ENCODE assay signal across 8 cellular contexts in the genomic region with DNA sequence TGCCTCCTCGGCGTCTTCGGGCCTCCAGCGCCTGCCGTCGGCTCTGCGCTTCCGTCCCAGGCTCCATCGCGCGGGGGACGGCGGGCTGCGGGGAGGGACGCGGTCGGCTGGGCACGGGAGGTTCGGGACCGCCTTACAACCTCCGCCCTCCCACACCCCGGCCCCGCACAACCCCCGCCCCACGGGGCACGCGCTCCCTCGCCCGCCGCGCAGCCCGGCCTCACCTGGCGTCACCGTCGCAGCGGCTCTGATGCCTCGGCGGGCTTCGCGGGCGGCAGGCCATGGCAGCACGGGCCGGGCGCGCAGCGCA. TPM values are rescaled to one million over a fixed set of nuclear protein-coding genes. Genes with fewer than 3 reads are reported as not detected.
A peak's percentile ranks its signal among the peaks of the same experiment; 100 is the strongest.
DNase-seq lines count a peak whose midpoint lies in the region; ATAC-seq, FAIRE-seq and TF ChIP-seq lines count a peak whose summit lies in the region.

No MANE protein-coding gene starts in this region.

- H3K9ac ChIP-seq in astrocyte (ENCODE audit: low read length) = peak overlapping the region; percentile 90
- peak overlapping the region; percentile 98 for H3K9ac ChIP-seq in HepG2 (ENCODE audit: insufficient read depth, low read depth, low read length)

- ATAC-seq in HG03103 (IDR thresholded peaks at IDR 0.05; ENCODE audit: low read depth, unreplicated experiment) = peak; percentile 11
- ATAC-seq in HepG2 = no peak; the same call in 1 of the 3 replicates

- H3K4me3 ChIP-seq in GM08714 (ENCODE audit: low read length) = peak overlapping the region; percentile 78
- peak overlapping the region; percentile 85 for H3K4me3 ChIP-seq in astrocyte (ENCODE audit: insufficient read depth, low read depth, low read length)
- peak overlapping the region; percentile 87 to 95 (median 91) for H3K4me3 ChIP-seq in HepG2 (replicated peaks in 1 of 3; ENCODE audit: insufficient read depth in 1 of 3, low read depth in 2 of 3, low read length in 3 of 3)
- H3K4me3 ChIP-seq in urinary bladder (ENCODE audit: low read depth, low read length) = peak overlapping the region; percentile 94

- no peak for DNase-seq in astrocyte (ENCODE audit: low read depth)
- no peak for DNase-seq in HepG2 (ENCODE audit: low spot score)
- no peak for DNase-seq in HCEC 1CT
- no peak for DNase-seq in NCI-H2196 treated with DMSO at 0.1 percent for 48 hours (lab: John Stamatoyannopoulos, UW; ENCODE audit: unreplicated experiment)
- no peak for DNase-seq in NCI-H1092 treated with DMSO at 0.1 percent for 48 hours (lab: John Stamatoyannopoulos, UW)

- H3K4me1 ChIP-seq in astrocyte (ENCODE audit: insufficient read depth, low read length) (peaks cover 6% of the 10 kb centered on the region), HepG2 (ENCODE audit: insufficient read depth, low read length) (peaks cover 59% of the 10 kb centered on the region), urinary bladder (ENCODE audit: insufficient read depth) (no peaks in the 10 kb centered on the region)

- TF ChIP-seq EP300 in HepG2 (IDR thresholded peaks at IDR 0.05; ENCODE audit: low read depth in 2 of 2, low read length in 2 of 2) (no peak), HepG2 (CRISPR knock-in tag; IDR thresholded peaks at IDR 0.05; ENCODE audit: borderline replicate concordance) (no peak)

- peak overlapping the region; percentile 95 for H3K27ac ChIP-seq in astrocyte (ENCODE audit: low read depth, low read length)
- peak overlapping the region; percentile 99 for H3K27ac ChIP-seq in HepG2 (ENCODE audit: extremely low read length, insufficient read depth, low read length)
- H3K27ac ChIP-seq in urinary bladder (ENCODE audit: low read depth) = peak overlapping the region; percentile 95

- FAIRE-seq in astrocyte (lab: Jason Lieb, UNC) (no peak), HepG2 (lab: Jason Lieb, UNC) (no peak)

- H2AFZ ChIP-seq in astrocyte (ENCODE audit: low read depth, low read length) (peak overlapping the region; percentile 39), HepG2 (ENCODE audit: low read length) (no peak overlapping the region)

- H3K4me1 Mint-ChIP-seq in astrocyte (ENCODE audit: low read depth, unreplicated experiment) = peaks cover 17% of the 10 kb centered on the region

- WGBS in HepG2 (ENCODE audit: low lambda C conversion rate) = no CpG with 5 or more reads among the region's 46 CpGs
- under 1% methylated on average over 46 of the region's 46 CpGs for WGBS in urinary bladder

- TF ChIP-seq POLR2A in HepG2 (IDR thresholded peaks at IDR 0.05; ENCODE audit: insufficient read depth in 1 of 2, low read depth in 2 of 2, low read length in 2 of 2) = no peak

- H3K79me2 ChIP-seq in astrocyte (ENCODE audit: insufficient read depth, low read length) = peaks cover 58% of the 10 kb centered on the region
- H3K79me2 ChIP-seq in HepG2 (ENCODE audit: insufficient read depth, low read length) = peaks cover 57% of the 10 kb centered on the region

- H3K27me3 ChIP-seq in astrocyte (ENCODE audit: insufficient read depth, low read length) (no peaks in the 10 kb centered on the region), HepG2 (ENCODE audit: control insufficient read depth in 1 of 2, insufficient read depth in 2 of 2, low read length in 2 of 2) (no peaks in the 10 kb centered on the region)

- no peak for TF ChIP-seq CTCF in astrocyte (IDR thresholded peaks at IDR 0.05; ENCODE audit: insufficient read depth, low read depth, low read length)
- TF ChIP-seq CTCF in HepG2 (CRISPR knock-in tag; IDR thresholded peaks at IDR 0.05) = no peak

- no peaks in the 10 kb centered on the region for H3K27me3 Mint-ChIP-seq in astrocyte (ENCODE audit: low read depth, unreplicated experiment)

- peaks cover 9% of the 10 kb centered on the region for H3K36me3 Mint-ChIP-seq in astrocyte (ENCODE audit: low read depth, unreplicated experiment)

- H3K27ac Mint-ChIP-seq in astrocyte (ENCODE audit: unreplicated experiment) = no peak overlapping the region

- intact Hi-C loops in HepG2 (cut with micrococcal nuclease; ENCODE audit: unreplicated experiment) = no loop called here

- no TSS peak for BruUV-seq in HepG2 (replicated peaks; lab: Mats Ljungman, UMichigan)

- peaks cover 38% of the 10 kb centered on the region for H4K20me1 ChIP-seq in astrocyte (ENCODE audit: insufficient read depth, low read length)
- peaks cover 6% of the 10 kb centered on the region; the same call in 1 of the 2 replicates for H4K20me1 ChIP-seq in HepG2 (ENCODE audit: insufficient read depth, low read length)

- POLR2A ChIA-PET in HepG2 (lab: Yijun Ruan, JAX) = interaction anchor here (0.8 to 1.7 kb wide), 5 partner anchors 10 to 152 kb away, joined by 4 to 31 read pairs (median 4); partner anchors contain the start of genes TACC3 and TMEM129

- H3K9me3 ChIP-seq in astrocyte (ENCODE audit: insufficient read depth, low read depth, low read length) (no peaks in the 10 kb centered on the region), HepG2 (ENCODE audit: low read length) (no peaks in the 10 kb centered on the region)

- H3K36me3 ChIP-seq in astrocyte (ENCODE audit: insufficient read depth, low read length) (peaks cover 2% of the 10 kb centered on the region), HepG2 (replicated peaks in 1 of 2; ENCODE audit: control insufficient read depth in 1 of 2, insufficient read depth in 2 of 2, low read length in 2 of 2) (no peaks in the 10 kb centered on the region; a peak in 1 of 5 replicates), urinary bladder (ENCODE audit: insufficient read depth) (no peaks in the 10 kb centered on the region)

- TF ChIP-seq RAD21 in HepG2 (CRISPR knock-in tag; IDR thresholded peaks at IDR 0.05) = no peak

- H3K4me2 ChIP-seq in astrocyte (ENCODE audit: low read length) (peak overlapping the region; percentile 97), HepG2 (ENCODE audit: low read depth, low read length) (peak overlapping the region; percentile 99)

- CTCF ChIA-PET in HepG2 (lab: Yijun Ruan, JAX; ENCODE audit: low intra/inter-chr PET ratio, low total read pairs) = interaction anchor here (1.6 kb wide), 1 partner anchor 19 kb away, joined by 3 read pairs; no protein-coding TSS in a partner anchor

- no peak overlapping the region for H3K4me3 Mint-ChIP-seq in astrocyte (ENCODE audit: unreplicated experiment)

- in situ Hi-C loops in HepG2 (cut with HindIII; ENCODE audit: extremely low pct_ligation_motif_present, low pct_unique_long_range_greater_than_20kb) = no loop called here

- H3K9me3 Mint-ChIP-seq in astrocyte (ENCODE audit: unreplicated experiment) = no peaks in the 10 kb centered on the region

RNA-seq across cellular contexts. Expression of gene SLBP, which starts 0.3 kb away (rescaled TPM):
- 44.5 and 45.1 TPM in 2 replicates for total RNA-seq in astrocyte
- total RNA-seq in HepG2 (2016; rRNA removed; fragmentation: Illumina TruSeq; extraction: Trizol) = 104 and 131 TPM in 2 replicates
- 19.5 and 20.5 TPM in 2 replicates for total RNA-seq in HepG2 (2016; cell fraction: cytosol; rRNA removed; fragmentation: Illumina TruSeq; extraction: Trizol; ENCODE audit: low read depth)
- 103 and 128 TPM in 2 replicates for total RNA-seq in HepG2 (2016; cell fraction: insoluble cytoplasmic fraction; rRNA removed; fragmentation: Illumina TruSeq; extraction: Trizol)
- total RNA-seq in HepG2 (2016; cell fraction: membrane; rRNA removed; fragmentation: Illumina TruSeq; extraction: Trizol) = 43.3 and 44.2 TPM in 2 replicates
- 39.3 and 41.5 TPM in 2 replicates for total RNA-seq in HepG2 (2016; cell fraction: nucleus; rRNA removed; fragmentation: Illumina TruSeq; extraction: Trizol)
- 29.8 and 43.9 TPM in 2 replicates for polyA plus RNA-seq in HepG2 (2011; rRNA removed)
- polyA plus RNA-seq in HepG2 (2011; cell fraction: cytosol; rRNA removed) = 22.0 and 30.6 TPM in 2 replicates
- polyA plus RNA-seq in HepG2 (2011; cell fraction: nucleus; rRNA removed) = 12.8 and 13.8 TPM in 2 replicates
- polyA plus RNA-seq in HepG2 (2012) = 30.0 and 43.7 TPM in 2 replicates
- polyA plus RNA-seq in HepG2 (2016; cell fraction: cytosol; fragmentation: Illumina TruSeq; extraction: Trizol; ENCODE audit: low read depth) = 10.3 and 11.7 TPM in 2 replicates
- 140 and 142 TPM in 2 replicates for polyA plus RNA-seq in HepG2 (2016; cell fraction: insoluble cytoplasmic fraction; fragmentation: Illumina TruSeq; extraction: Trizol; ENCODE audit: low read depth)
- 24.5 and 24.6 TPM in 2 replicates for polyA plus RNA-seq in HepG2 (2016; cell fraction: membrane; fragmentation: Illumina TruSeq; extraction: Trizol; ENCODE audit: low read depth)
- 69.4 and 73.3 TPM in 2 replicates for polyA plus RNA-seq in HepG2 (2016; cell fraction: nucleus; fragmentation: Illumina TruSeq; extraction: Trizol; ENCODE audit: insufficient read depth, low read depth)
- 12.5 and 24.7 TPM in 2 replicates for polyA minus RNA-seq in HepG2 (2011; rRNA and poly(A)+ RNA removed; ENCODE audit: low replicate concordance)
- 19.7 and 22.7 TPM in 2 replicates for polyA minus RNA-seq in HepG2 (2011; cell fraction: cytosol; rRNA and poly(A)+ RNA removed)
- polyA minus RNA-seq in HepG2 (2011; cell fraction: nucleus; rRNA and poly(A)+ RNA removed) = 10.8 and 13.7 TPM in 2 replicates
- 32.3 TPM for total RNA-seq in urinary bladder
- 41.0 TPM for polyA plus RNA-seq in urinary bladder

RNA-seq across cellular contexts. Expression of gene TMEM129, which starts 9.3 kb away (rescaled TPM):
- total RNA-seq in astrocyte (26.8 and 29.3 TPM in 2 replicates), HepG2 (2016; rRNA removed; fragmentation: Illumina TruSeq; extraction: Trizol) (15.5 and 25.8 TPM in 2 replicates), urinary bladder (18.5 TPM)
- 9.2 and 12.7 TPM in 2 replicates for total RNA-seq in HepG2 (2016; cell fraction: cytosol; rRNA removed; fragmentation: Illumina TruSeq; extraction: Trizol; ENCODE audit: low read depth)
- total RNA-seq in HepG2 (2016; cell fraction: insoluble cytoplasmic fraction; rRNA removed; fragmentation: Illumina TruSeq; extraction: Trizol) = 14.4 and 26.2 TPM in 2 replicates
- total RNA-seq in HepG2 (2016; cell fraction: membrane; rRNA removed; fragmentation: Illumina TruSeq; extraction: Trizol) = 28.5 and 34.5 TPM in 2 replicates
- 20.4 and 23.0 TPM in 2 replicates for total RNA-seq in HepG2 (2016; cell fraction: nucleus; rRNA removed; fragmentation: Illumina TruSeq; extraction: Trizol)
- polyA plus RNA-seq in HepG2 (2011; rRNA removed) (19.0 and 36.1 TPM in 2 replicates), urinary bladder (64.8 TPM)
- polyA plus RNA-seq in HepG2 (2011; cell fraction: cytosol; rRNA removed) = 18.9 and 32.3 TPM in 2 replicates
- 79.1 and 84.6 TPM in 2 replicates for polyA plus RNA-seq in HepG2 (2011; cell fraction: nucleus; rRNA removed)
- 16.1 and 20.7 TPM in 2 replicates for polyA plus RNA-seq in HepG2 (2012)
- polyA plus RNA-seq in HepG2 (2016; cell fraction: cytosol; fragmentation: Illumina TruSeq; extraction: Trizol; ENCODE audit: low read depth) = 9.4 and 10.4 TPM in 2 replicates
- 14.1 and 16.2 TPM in 2 replicates for polyA plus RNA-seq in HepG2 (2016; cell fraction: insoluble cytoplasmic fraction; fragmentation: Illumina TruSeq; extraction: Trizol; ENCODE audit: low read depth)
- polyA plus RNA-seq in HepG2 (2016; cell fraction: membrane; fragmentation: Illumina TruSeq; extraction: Trizol; ENCODE audit: low read depth) = 21.6 and 23.3 TPM in 2 replicates
- polyA plus RNA-seq in HepG2 (2016; cell fraction: nucleus; fragmentation: Illumina TruSeq; extraction: Trizol; ENCODE audit: insufficient read depth, low read depth) = 36.1 and 41.5 TPM in 2 replicates
- 7.1 and 61.3 TPM in 2 replicates for polyA minus RNA-seq in HepG2 (2011; rRNA and poly(A)+ RNA removed; ENCODE audit: low replicate concordance)
- 18.8 and 21.5 TPM in 2 replicates for polyA minus RNA-seq in HepG2 (2011; cell fraction: cytosol; rRNA and poly(A)+ RNA removed)
- polyA minus RNA-seq in HepG2 (2011; cell fraction: nucleus; rRNA and poly(A)+ RNA removed) = 6.4 and 8.5 TPM in 2 replicates

RNA-seq across cellular contexts. Expression of gene TACC3, which starts 9.5 kb away (rescaled TPM):
- total RNA-seq in astrocyte (10.2 and 15.0 TPM in 2 replicates), HepG2 (2016; rRNA removed; fragmentation: Illumina TruSeq; extraction: Trizol) (21.2 and 35.4 TPM in 2 replicates), urinary bladder (8.9 TPM)
- 9.8 and 10.0 TPM in 2 replicates for total RNA-seq in HepG2 (2016; cell fraction: cytosol; rRNA removed; fragmentation: Illumina TruSeq; extraction: Trizol; ENCODE audit: low read depth)
- 23.8 and 32.4 TPM in 2 replicates for total RNA-seq in HepG2 (2016; cell fraction: insoluble cytoplasmic fraction; rRNA removed; fragmentation: Illumina TruSeq; extraction: Trizol)
- total RNA-seq in HepG2 (2016; cell fraction: membrane; rRNA removed; fragmentation: Illumina TruSeq; extraction: Trizol) = 15.9 and 17.1 TPM in 2 replicates
- total RNA-seq in HepG2 (2016; cell fraction: nucleus; rRNA removed; fragmentation: Illumina TruSeq; extraction: Trizol) = 24.3 and 29.3 TPM in 2 replicates
- polyA plus RNA-seq in HepG2 (2011; rRNA removed) (15.7 and 20.3 TPM in 2 replicates), urinary bladder (5.5 TPM)
- 8.7 and 16.8 TPM in 2 replicates for polyA plus RNA-seq in HepG2 (2011; cell fraction: cytosol; rRNA removed)
- polyA plus RNA-seq in HepG2 (2011; cell fraction: nucleus; rRNA removed) = 68.2 and 101 TPM in 2 replicates
- 16.3 and 27.3 TPM in 2 replicates for polyA plus RNA-seq in HepG2 (2012)
- 5.5 and 6.4 TPM in 2 replicates for polyA plus RNA-seq in HepG2 (2016; cell fraction: cytosol; fragmentation: Illumina TruSeq; extraction: Trizol; ENCODE audit: low read depth)
- 59.5 and 79.8 TPM in 2 replicates for polyA plus RNA-seq in HepG2 (2016; cell fraction: insoluble cytoplasmic fraction; fragmentation: Illumina TruSeq; extraction: Trizol; ENCODE audit: low read depth)
- 10.8 and 13.8 TPM in 2 replicates for polyA plus RNA-seq in HepG2 (2016; cell fraction: membrane; fragmentation: Illumina TruSeq; extraction: Trizol; ENCODE audit: low read depth)
- polyA plus RNA-seq in HepG2 (2016; cell fraction: nucleus; fragmentation: Illumina TruSeq; extraction: Trizol; ENCODE audit: insufficient read depth, low read depth) = 133 and 138 TPM in 2 replicates
- 12.7 and 22.2 TPM in 2 replicates for polyA minus RNA-seq in HepG2 (2011; rRNA and poly(A)+ RNA removed; ENCODE audit: low replicate concordance)
- polyA minus RNA-seq in HepG2 (2011; cell fraction: cytosol; rRNA and poly(A)+ RNA removed) = 7.4 and 8.9 TPM in 2 replicates
- 10.9 and 13.8 TPM in 2 replicates for polyA minus RNA-seq in HepG2 (2011; cell fraction: nucleus; rRNA and poly(A)+ RNA removed)

RNA-seq across cellular contexts. Expression of gene FAM53A, which starts 27.7 kb away (rescaled TPM):
- total RNA-seq in astrocyte (2.1 and 3.4 TPM in 2 replicates), HepG2 (2016; rRNA removed; fragmentation: Illumina TruSeq; extraction: Trizol) (0.62 and 1.1 TPM in 2 replicates), urinary bladder (0.63 TPM)
- 1.9 TPM in 1 of 2 replicates, not detected in the other for total RNA-seq in HepG2 (2016; cell fraction: cytosol; rRNA removed; fragmentation: Illumina TruSeq; extraction: Trizol; ENCODE audit: low read depth)
- total RNA-seq in HepG2 (2016; cell fraction: insoluble cytoplasmic fraction; rRNA removed; fragmentation: Illumina TruSeq; extraction: Trizol) = 0.22 and 0.56 TPM in 2 replicates
- total RNA-seq in HepG2 (2016; cell fraction: membrane; rRNA removed; fragmentation: Illumina TruSeq; extraction: Trizol) = 0.83 and 1.1 TPM in 2 replicates
- total RNA-seq in HepG2 (2016; cell fraction: nucleus; rRNA removed; fragmentation: Illumina TruSeq; extraction: Trizol) = 0.43 and 0.44 TPM in 2 replicates
- polyA plus RNA-seq in HepG2 (2011; rRNA removed) (0.46 and 0.48 TPM in 2 replicates), urinary bladder (2.9 TPM)
- 0.33 and 0.60 TPM in 2 replicates for polyA plus RNA-seq in HepG2 (2011; cell fraction: cytosol; rRNA removed)
- 0.69 and 0.85 TPM in 2 replicates for polyA plus RNA-seq in HepG2 (2011; cell fraction: nucleus; rRNA removed)
- 0.20 and 0.35 TPM in 2 replicates for polyA plus RNA-seq in HepG2 (2012)
- polyA plus RNA-seq in HepG2 (2016; cell fraction: cytosol; fragmentation: Illumina TruSeq; extraction: Trizol; ENCODE audit: low read depth) = 0.21 and 0.32 TPM in 2 replicates
- 0.46 and 0.47 TPM in 2 replicates for polyA plus RNA-seq in HepG2 (2016; cell fraction: insoluble cytoplasmic fraction; fragmentation: Illumina TruSeq; extraction: Trizol; ENCODE audit: low read depth)
- 0.26 and 0.55 TPM in 2 replicates for polyA plus RNA-seq in HepG2 (2016; cell fraction: membrane; fragmentation: Illumina TruSeq; extraction: Trizol; ENCODE audit: low read depth)
- 0.53 and 0.70 TPM in 2 replicates for polyA plus RNA-seq in HepG2 (2016; cell fraction: nucleus; fragmentation: Illumina TruSeq; extraction: Trizol; ENCODE audit: insufficient read depth, low read depth)
- polyA minus RNA-seq in HepG2 (2011; rRNA and poly(A)+ RNA removed; ENCODE audit: low replicate concordance) = 0.62 and 1.6 TPM in 2 replicates
- polyA minus RNA-seq in HepG2 (2011; cell fraction: cytosol; rRNA and poly(A)+ RNA removed) = not detected in 2 replicates
- polyA minus RNA-seq in HepG2 (2011; cell fraction: nucleus; rRNA and poly(A)+ RNA removed) = 0.13 and 0.50 TPM in 2 replicates
